ENCODE assay signal across 1 cellular context in the genomic region with DNA sequence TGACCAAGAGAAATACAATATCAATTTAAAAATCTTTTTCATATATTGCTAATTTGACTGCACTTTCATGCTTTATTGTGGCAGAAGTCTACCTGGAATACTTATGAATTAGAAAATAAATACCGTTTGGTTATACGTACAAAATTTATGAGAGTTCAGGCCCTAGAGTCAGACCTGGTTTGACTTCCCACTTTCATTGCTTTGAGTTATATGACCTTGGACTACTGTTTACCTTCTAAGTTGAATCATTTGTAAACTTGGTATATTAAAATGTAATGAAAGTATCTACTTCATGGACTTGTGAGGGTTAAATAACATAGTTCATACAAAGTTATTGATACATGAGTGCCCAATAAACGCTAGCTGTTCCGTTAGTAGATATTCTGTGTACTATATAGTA.
TF ChIP-seq lines count a peak whose summit lies in the region.

No MANE protein-coding gene starts in this region.

TF ChIP-seq in GM23338, 12 proteins besides CTCF, POLR2A, EP300 and RAD21 (continued from another document):
- TF ChIP-seq POLR2AphosphoS5 (IDR thresholded peaks at IDR 0.05; ENCODE audit: low read depth) (no peak), ZNF331 (CRISPR knock-in tag; IDR thresholded peaks at IDR 0.05; ENCODE audit: low read depth) (no peak)
TF ChIP-seq in GM23338: peak in this region for 0.
